Comparison of ENCODE assay signal across 13 cellular contexts in genomic region chr9:68515304-68516017, GRCh38. TPM values are rescaled to one million over a fixed set of nuclear protein-coding genes. Genes with fewer than 3 reads are reported as not detected.
DNase-seq lines count a peak whose midpoint lies in the region; ATAC-seq, FAIRE-seq and TF ChIP-seq lines count a peak whose summit lies in the region.
"Had no signal": no experiment of that assay in that cellular context is flagged by ENCODE, and none has a peak within 500 bp of the region (broad histone marks: within the 10 kb centered on the region; RNA-seq: fewer than 3 reads in every experiment).

No MANE protein-coding gene starts in this region.

- FAIRE-seq in bronchial epithelial cell (lab: Jason Lieb, UNC), result peak; percentile 13

- H4K20me1 ChIP-seq in GM23248 (ENCODE audit: insufficient read depth), result no peaks in the 10 kb centered on the region
- H4K20me1 ChIP-seq: BLaER1 treated with 17β-estradiol and CSF1 and Interleukin-3, amounts not matched to agents 10 nM and 100 nM had no signal

- no peaks in the 10 kb centered on the region for H3F3A ChIP-seq in GM23248 (ENCODE audit: insufficient read depth)

- H3K27me3 ChIP-seq in GM23248 (replicated peaks; ENCODE audit: insufficient read depth), result no peaks in the 10 kb centered on the region
- no peaks in the 10 kb centered on the region for H3K27me3 ChIP-seq in bronchial epithelial cell (ENCODE audit: control insufficient read depth, insufficient read depth, low read length)
- no peaks in the 10 kb centered on the region for H3K27me3 ChIP-seq in right atrium auricular region
- H3K27me3 ChIP-seq: BLaER1 treated with 17β-estradiol and CSF1 and Interleukin-3, amounts not matched to agents 10 nM and 100 nM; foreskin keratinocyte had no signal

- no peak for TF ChIP-seq CTCF in bronchial epithelial cell (IDR thresholded peaks at IDR 0.05; ENCODE audit: insufficient read depth, low read length, severe bottlenecking)
- TF ChIP-seq CTCF in right atrium auricular region (IDR thresholded peaks at IDR 0.05), result no peak

- WGBS in GM23248 (ENCODE audit: low coverage in 1 of 2, low lambda C conversion rate in 2 of 2, missing lambda C conversion rate in 2 of 2), 2 experiments, result 63 to 67% methylated on average over 4 of the region's 4 CpGs

- DNase-seq in GM23248 (peak; percentile 43), bronchial epithelial cell (ENCODE audit: low read depth) (peak; percentile 68), right atrium auricular region (ENCODE audit: low spot score) (no peak), skeletal muscle cell (ENCODE audit: low read depth) (peak; percentile 43), NCI-H1694 treated with DMSO at 0.1 percent for 48 hours (lab: John Stamatoyannopoulos, UW) (no peak), NCI-H128 (lab: John Stamatoyannopoulos, UW; ENCODE audit: unreplicated experiment) (no peak)
- no peak for DNase-seq in central memory CD4-positive, alpha-beta T cell
- DNase-seq: activated CD4-positive, alpha-beta T cell treated with anti-CD3 and anti-CD28 coated beads, Interleukin-2, amount 50 U/mL, for 1 hour; activated effector memory CD4-positive, alpha-beta T cell treated with anti-CD3 and anti-CD28 coated beads, Interleukin-2, amount 50 U/mL, for 16 hours; NCI-H2029 treated with DMSO at 0.1 percent for 48 hours had no signal

- H3K4me3 ChIP-seq in GM23248, result no peak overlapping the region
- no peak overlapping the region for H3K4me3 ChIP-seq in bronchial epithelial cell (ENCODE audit: low read depth, low read length)
- H3K4me3 ChIP-seq in right atrium auricular region, result no peak overlapping the region
- no peak overlapping the region for H3K4me3 ChIP-seq in skeletal muscle cell (ENCODE audit: low read depth, low read length)
- H3K4me3 ChIP-seq: BLaER1 treated with 17β-estradiol and CSF1 and Interleukin-3, amounts not matched to agents 10 nM and 100 nM had no signal

- H3K9me2 ChIP-seq in GM23248 (ENCODE audit: insufficient read depth), result no peaks in the 10 kb centered on the region

- no peak overlapping the region for H3K4me2 ChIP-seq in GM23248 (ENCODE audit: unreplicated experiment)

- H3K9me3 ChIP-seq in GM23248 (ENCODE audit: low read depth), result no peaks in the 10 kb centered on the region
- H3K9me3 ChIP-seq in right atrium auricular region, result peaks cover 0 to 7% of the 10 kb centered on the region in 2 donors

- H3K36me3 ChIP-seq in GM23248 (ENCODE audit: low read depth), result no peaks in the 10 kb centered on the region
- no peaks in the 10 kb centered on the region for H3K36me3 ChIP-seq in bronchial epithelial cell (ENCODE audit: control insufficient read depth, insufficient read depth, low read length)
- peaks cover 5% of the 10 kb centered on the region for H3K36me3 ChIP-seq in right atrium auricular region
- H3K36me3 ChIP-seq: BLaER1 treated with 17β-estradiol and CSF1 and Interleukin-3, amounts not matched to agents 10 nM and 100 nM had no signal

- H3K9ac ChIP-seq in GM23248, result no peak overlapping the region
- H3K9ac ChIP-seq: BLaER1 treated with 17β-estradiol and CSF1 and Interleukin-3, amounts not matched to agents 10 nM and 100 nM had no signal

- H3K79me2 ChIP-seq in GM23248 (ENCODE audit: insufficient read depth), result no peaks in the 10 kb centered on the region

- no peak for ATAC-seq in GM21786 (IDR thresholded peaks at IDR 0.05; ENCODE audit: unreplicated experiment)
- ATAC-seq: foreskin keratinocyte had no signal

- in situ Hi-C loops in GM23248 (cut with MboI), result loop anchor here (10.0 to 25.0 kb wide), 2 partner anchors 59 to 153 kb away; partner anchors contain the start of gene PGM5

- no peak overlapping the region for H2AFZ ChIP-seq in GM23248

- H3K4me1 ChIP-seq in GM23248 (ENCODE audit: insufficient read depth) (no peaks in the 10 kb centered on the region), right atrium auricular region (peaks cover 0 to 18% of the 10 kb centered on the region in 2 donors)
- H3K4me1 ChIP-seq: foreskin keratinocyte had no signal

- H3K27ac ChIP-seq in GM23248 (no peak overlapping the region), right atrium auricular region (peak overlapping the region; percentile 23 to 68)
- H3K27ac ChIP-seq: foreskin keratinocyte had no signal

RNA-seq across cellular contexts. Expression of gene TMEM252, which starts 25.2 kb away (rescaled TPM):
- total RNA-seq in GM23248 (2014; rRNA removed; shearing (Covaris generic)), result not detected in 2 replicates
- not detected in 2 replicates for polyA plus RNA-seq in GM23248 (2016; fragmentation: Nextera tagmentation; extraction: Ambion mirVana)
- total RNA-seq in bronchial epithelial cell (not detected in 2 replicates), right atrium auricular region (not detected)
- total RNA-seq: foreskin keratinocyte had no signal
- polyA plus RNA-seq: foreskin keratinocyte had no signal

Comparison
In these comparisons a context has a peak if more than half of its experiments do, and no peak if none do; other contexts are left out.
1. DNase-seq: peak in GM23248 (single experiment), bronchial epithelial cell (single experiment) and skeletal muscle cell (single experiment); none in right atrium auricular region (single experiment), central memory CD4-positive, alpha-beta T cell (single experiment), NCI-H1694 treated with DMSO at 0.1 percent for 48 hours (single experiment) and NCI-H128 (single experiment).